ENCODE assay signal across 9 cellular contexts in genomic region chr9:93670208-93671029, GRCh38.
DNase-seq lines count a peak whose midpoint lies in the region; ATAC-seq lines count a peak whose summit lies in the region.
"Had no signal": no experiment of that assay in that cellular context is flagged by ENCODE, and none has a peak within 500 bp of the region (broad histone marks: within the 10 kb centered on the region; RNA-seq: fewer than 3 reads in every experiment).

No MANE protein-coding gene starts in this region.

- H3K9me3 Mint-ChIP-seq in activated naive CD8-positive, alpha-beta T cell treated with anti-CD3 and anti-CD28 coated beads, Interleukin-2, amount 50 U/mL, for 24 hours: no peaks in the 10 kb centered on the region
- H3K9me3 Mint-ChIP-seq: CD8-positive, alpha-beta T cell had no signal

- H3K36me3 Mint-ChIP-seq in activated naive CD8-positive, alpha-beta T cell treated with anti-CD3 and anti-CD28 coated beads, Interleukin-2, amount 50 U/mL, for 24 hours (ENCODE audit: low read depth): no peaks in the 10 kb centered on the region

- H3K4me1 Mint-ChIP-seq in activated naive CD8-positive, alpha-beta T cell treated with anti-CD3 and anti-CD28 coated beads, Interleukin-2, amount 50 U/mL, for 24 hours: no peaks in the 10 kb centered on the region

- peak; percentile 11 for ATAC-seq in activated naive CD8-positive, alpha-beta T cell treated with anti-CD3 and anti-CD28 coated beads, Interleukin-2, amount 50 U/mL, for 24 hours
- no peak for ATAC-seq in left lobe of liver
- ATAC-seq in GM18502 (IDR thresholded peaks at IDR 0.05; ENCODE audit: poor library complexity, unreplicated experiment): no peak
- ATAC-seq: CD8-positive, alpha-beta T cell had no signal

- H3K27ac Mint-ChIP-seq in activated naive CD8-positive, alpha-beta T cell treated with anti-CD3 and anti-CD28 coated beads, Interleukin-2, amount 50 U/mL, for 24 hours: no peak overlapping the region

- DNase-seq in 8988T: peak; percentile 33
- DNase-seq in LHCN-M2 (ENCODE audit: low read depth): peak; percentile 36
- DNase-seq in activated naive CD8-positive, alpha-beta T cell treated with anti-CD3 and anti-CD28 coated beads, Interleukin-2, amount 50 U/mL, for 24 hours: no peak
- peak; percentile 32 for DNase-seq in left lobe of liver (ENCODE audit: low spot score)
- no peak for DNase-seq in NCI-H1092 treated with DMSO at 0.1 percent for 48 hours (lab: John Stamatoyannopoulos, UW)
- DNase-seq in NCI-H226: no peak
- no peak for DNase-seq in stimulated activated CD4-positive, alpha-beta T cell treated with anti-CD3 and anti-CD28 coated beads, Interleukin-4, amount 100 ng/mL, for 4 hours

- no peaks in the 10 kb centered on the region for H3K27me3 Mint-ChIP-seq in activated naive CD8-positive, alpha-beta T cell treated with anti-CD3 and anti-CD28 coated beads, Interleukin-2, amount 50 U/mL, for 24 hours

- H3K4me3 Mint-ChIP-seq in activated naive CD8-positive, alpha-beta T cell treated with anti-CD3 and anti-CD28 coated beads, Interleukin-2, amount 50 U/mL, for 24 hours: no peak overlapping the region
- H3K4me3 Mint-ChIP-seq: CD8-positive, alpha-beta T cell had no signal

Comparison
In these comparisons a context has a peak if more than half of its experiments do, and no peak if none do; other contexts are left out.
1. DNase-seq: peak in 8988T (single experiment), LHCN-M2 (single experiment) and left lobe of liver (single experiment); none in activated naive CD8-positive, alpha-beta T cell treated with anti-CD3 and anti-CD28 coated beads, Interleukin-2, amount 50 U/mL, for 24 hours (single experiment), NCI-H1092 treated with DMSO at 0.1 percent for 48 hours (single experiment), NCI-H226 (single experiment) and stimulated activated CD4-positive, alpha-beta T cell treated with anti-CD3 and anti-CD28 coated beads, Interleukin-4, amount 100 ng/mL, for 4 hours (0 of 2).